ENCODE assay signal across 17 cellular contexts in genomic region chr4:47213539-47213938, GRCh38.
DNase-seq lines count a peak whose midpoint lies in the region; ATAC-seq, FAIRE-seq and TF ChIP-seq lines count a peak whose summit lies in the region.
"Had no signal": no experiment of that assay in that cellular context is flagged by ENCODE, and none has a peak within 500 bp of the region (broad histone marks: within the 10 kb centered on the region; RNA-seq: fewer than 3 reads in every experiment).

No MANE protein-coding gene starts in this region.

- TF ChIP-seq CTCF in astrocyte of the cerebellum (IDR thresholded peaks at IDR 0.05; ENCODE audit: low read depth, low read length, missing control alignments): no peak
- peak in 1 of 6 experiments; percentile 11 for TF ChIP-seq CTCF in Peyer's patch (IDR thresholded peaks at IDR 0.05)
- TF ChIP-seq CTCF in foreskin fibroblast (IDR thresholded peaks at IDR 0.05; ENCODE audit: low read depth, low read length): no peak

- ATAC-seq in GM19328 (IDR thresholded peaks at IDR 0.05; ENCODE audit: unreplicated experiment): no peak
- ATAC-seq: K562, right cardiac atrium had no signal

- FAIRE-seq in frontal cortex (lab: Jason Lieb, UNC): peak; percentile 28
- FAIRE-seq: K562 had no signal

- no peak overlapping the region for H3K27ac ChIP-seq in Peyer's patch

- no peaks in the 10 kb centered on the region for H3K27me3 ChIP-seq in Peyer's patch

- in situ Hi-C loops in astrocyte of the cerebellum (cut with HindIII; ENCODE audit: low sequenced_read_pairs): no loop called here

- no peaks in the 10 kb centered on the region for H3K9me3 ChIP-seq in Peyer's patch

- H3K4me3 ChIP-seq in astrocyte of the cerebellum (ENCODE audit: low read depth, low read length) (no peak overlapping the region), Peyer's patch (no peak overlapping the region), foreskin fibroblast (ENCODE audit: low read depth in 1 of 2, low read length in 2 of 2) (no peak overlapping the region)
- H3K4me3 ChIP-seq: K562 had no signal

- no peak for TF ChIP-seq POLR2A in Peyer's patch (IDR thresholded peaks at IDR 0.05)

- DNase-seq in EL (peak; percentile 5), astrocyte of the cerebellum (ENCODE audit: low read depth) (peak; percentile 3), frontal cortex (ENCODE audit: low spot score in 2 of 2) (no peak), pons (ENCODE audit: low spot score) (peak; percentile 62), Peyer's patch (no peak), foreskin fibroblast (no peak)
- no peak for DNase-seq in activated CD4-positive, alpha-beta T cell treated with anti-CD3 and anti-CD28 coated beads, Interleukin-2, amount 50 U/mL, for 4 hours
- DNase-seq: activated CD4-positive, alpha-beta memory T cell treated with anti-CD3 and anti-CD28 coated beads for 36 hours; DMS 273 treated with DMSO at 0.1 percent for 48 hours; naive B cell; NCI-H146; NCI-H524 treated with DMSO at 0.1 percent for 48 hours; right cardiac atrium; RPMI8226; stimulated activated CD8-positive, alpha-beta memory T cell treated with anti-CD3 and anti-CD28 coated beads, Interleukin-4, amount 100 ng/mL, for 48 hours had no signal

- H3K4me1 ChIP-seq in Peyer's patch: no peaks in the 10 kb centered on the region

- H3K36me3 ChIP-seq in Peyer's patch: no peaks in the 10 kb centered on the region

Comparison
In these comparisons a context has a peak if more than half of its experiments do, and no peak if none do; other contexts are left out.
1. DNase-seq: peak in EL (single experiment), astrocyte of the cerebellum (single experiment) and pons (single experiment); none in frontal cortex (0 of 2), Peyer's patch (0 of 3), foreskin fibroblast (0 of 2) and activated CD4-positive, alpha-beta T cell treated with anti-CD3 and anti-CD28 coated beads, Interleukin-2, amount 50 U/mL, for 4 hours (0 of 2).